17 cellular contexts compared by ENCODE assay signal in genomic region chr4:28555851-28556250, GRCh38.
"Had no signal": no experiment of that assay in that cellular context is flagged by ENCODE, and none has a peak within 500 bp of the region (broad histone marks: within the 10 kb centered on the region; RNA-seq: fewer than 3 reads in every experiment).

No MANE protein-coding gene starts in this region.

- H3K4me1 Mint-ChIP-seq: activated CD4-positive, alpha-beta memory T cell treated with anti-CD3 and anti-CD28 coated beads, Interleukin-2, amount 10 ng/mL, durations not matched to agents 7 days and 5 days; activated CD4-positive, alpha-beta T cell treated with anti-CD3 and anti-CD28 coated beads for 36 hours; naive thymus-derived CD8-positive, alpha-beta T cell; T-cell had no signal

- ATAC-seq: activated CD4-positive, alpha-beta T cell treated with anti-CD3 and anti-CD28 coated beads for 36 hours; left cardiac atrium; naive thymus-derived CD8-positive, alpha-beta T cell; right cardiac atrium; stimulated activated naive CD8-positive, alpha-beta T cell treated with anti-CD3 and anti-CD28 coated beads, Interleukin-15, Interleukin-2, amounts not matched to agents 100 U/mL and 50 U/mL, for 24 hours; T-cell had no signal

- H3K9me3 ChIP-seq: neutrophil had no signal

- H3K27ac ChIP-seq: neutrophil, SK-N-MC, WERI-Rb-1 had no signal

- H3K27ac Mint-ChIP-seq: activated CD4-positive, alpha-beta memory T cell treated with anti-CD3 and anti-CD28 coated beads, Interleukin-2, amount 10 ng/mL, durations not matched to agents 7 days and 5 days; activated CD4-positive, alpha-beta T cell treated with anti-CD3 and anti-CD28 coated beads for 36 hours; activated T-helper 1 cell treated with anti-CD3 and anti-CD28 coated beads, Interleukin-12 subunit alpha, Interleukin-12 subunit beta, Interleukin-2, Interleukin-4 antibody, amounts not matched to agents 30 ng/mL and 10 ng/mL and 1 ng/mL, durations not matched to agents 14 hours and 24 hours and 36 hours; naive thymus-derived CD8-positive, alpha-beta T cell; T-cell had no signal

- H3K4me3 Mint-ChIP-seq: activated CD4-positive, alpha-beta memory T cell treated with anti-CD3 and anti-CD28 coated beads, Interleukin-2, amount 10 ng/mL, durations not matched to agents 7 days and 5 days; activated CD4-positive, alpha-beta T cell treated with anti-CD3 and anti-CD28 coated beads for 36 hours; activated T-helper 1 cell treated with anti-CD3 and anti-CD28 coated beads, Interleukin-12 subunit alpha, Interleukin-12 subunit beta, Interleukin-2, Interleukin-4 antibody, amounts not matched to agents 30 ng/mL and 10 ng/mL and 1 ng/mL, durations not matched to agents 14 hours and 24 hours and 36 hours; naive thymus-derived CD8-positive, alpha-beta T cell; T-cell had no signal

- H3K36me3 ChIP-seq: neutrophil, WERI-Rb-1 had no signal

- H3K36me3 Mint-ChIP-seq: naive thymus-derived CD8-positive, alpha-beta T cell; T-cell had no signal

- H3K4me3 ChIP-seq: SK-N-MC had no signal

- DNase-seq: activated CD4-positive, alpha-beta memory T cell treated with anti-CD3 and anti-CD28 coated beads, Interleukin-2, amount 10 ng/mL, durations not matched to agents 7 days and 5 days; activated CD4-positive, alpha-beta T cell treated with anti-CD3 and anti-CD28 coated beads for 36 hours; activated CD8-positive, alpha-beta memory T cell treated with anti-CD3 and anti-CD28 coated beads, Interleukin-2, amount 50 U/mL, for 4 hours; activated naive CD4-positive, alpha-beta T cell; dermis blood vessel endothelial cell; hypothalamus; left cardiac atrium; naive thymus-derived CD8-positive, alpha-beta T cell; right cardiac atrium; stimulated activated CD4-positive, alpha-beta T cell treated with anti-CD3 and anti-CD28 coated beads, Interleukin-12 subunit alpha, Interleukin-12 subunit beta, amount 100 ng/mL, for 4 hours; stimulated activated CD4-positive, alpha-beta T cell treated with anti-CD3 and anti-CD28 coated beads, Interleukin-2, amount 100 ng/mL, for 48 hours; stimulated activated naive CD8-positive, alpha-beta T cell treated with anti-CD3 and anti-CD28 coated beads, Interleukin-15, Interleukin-2, amounts not matched to agents 100 U/mL and 50 U/mL, for 24 hours; T-cell; WERI-Rb-1 had no signal

- H3K27me3 ChIP-seq: neutrophil had no signal

- H3K27me3 Mint-ChIP-seq: activated CD4-positive, alpha-beta memory T cell treated with anti-CD3 and anti-CD28 coated beads, Interleukin-2, amount 10 ng/mL, durations not matched to agents 7 days and 5 days; activated CD4-positive, alpha-beta T cell treated with anti-CD3 and anti-CD28 coated beads for 36 hours; naive thymus-derived CD8-positive, alpha-beta T cell; T-cell had no signal
